1 cellular context compared by ENCODE assay signal in the genomic region with DNA sequence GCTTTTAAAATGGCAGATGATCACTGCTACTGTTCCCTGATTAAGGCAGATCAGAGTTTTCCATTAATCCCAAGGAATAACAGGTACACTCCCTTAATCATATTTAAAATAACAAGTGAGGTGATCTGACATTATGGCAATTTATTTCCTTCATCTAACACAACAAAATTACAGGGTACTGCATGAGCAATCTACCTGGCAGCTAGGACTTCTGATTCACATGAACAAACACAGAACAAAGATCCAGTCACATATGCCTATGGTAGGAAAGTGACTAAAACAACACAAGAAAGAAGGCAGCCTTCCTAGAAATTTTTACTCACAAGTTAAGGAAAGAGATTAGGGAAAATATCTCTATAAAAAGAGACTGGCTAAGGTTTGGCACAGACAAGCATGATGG.
TF ChIP-seq lines count a peak whose summit lies in the region.

No MANE protein-coding gene starts in this region.

TF ChIP-seq in GM23338, 12 proteins besides CTCF, POLR2A, EP300 and RAD21 (continued from another document):
- TF ChIP-seq, protein P1, sequence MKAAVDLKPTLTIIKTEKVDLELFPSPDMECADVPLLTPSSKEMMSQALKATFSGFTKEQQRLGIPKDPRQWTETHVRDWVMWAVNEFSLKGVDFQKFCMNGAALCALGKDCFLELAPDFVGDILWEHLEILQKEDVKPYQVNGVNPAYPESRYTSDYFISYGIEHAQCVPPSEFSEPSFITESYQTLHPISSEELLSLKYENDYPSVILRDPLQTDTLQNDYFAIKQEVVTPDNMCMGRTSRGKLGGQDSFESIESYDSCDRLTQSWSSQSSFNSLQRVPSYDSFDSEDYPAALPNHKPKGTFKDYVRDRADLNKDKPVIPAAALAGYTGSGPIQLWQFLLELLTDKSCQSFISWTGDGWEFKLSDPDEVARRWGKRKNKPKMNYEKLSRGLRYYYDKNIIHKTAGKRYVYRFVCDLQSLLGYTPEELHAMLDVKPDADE (IDR thresholded peaks at IDR 0.05): no peak
- TF ChIP-seq CREB1 (CRISPR knock-in tag; IDR thresholded peaks at IDR 0.05; ENCODE audit: low read depth) (no peak), STAT1 (IDR thresholded peaks at IDR 0.05; ENCODE audit: unreplicated experiment) (no peak), NANOG (IDR thresholded peaks at IDR 0.05; ENCODE audit: borderline replicate concordance) (no peak), ZNF114 (CRISPR knock-in tag; IDR thresholded peaks at IDR 0.05) (no peak)
- TF ChIP-seq, protein P2, sequence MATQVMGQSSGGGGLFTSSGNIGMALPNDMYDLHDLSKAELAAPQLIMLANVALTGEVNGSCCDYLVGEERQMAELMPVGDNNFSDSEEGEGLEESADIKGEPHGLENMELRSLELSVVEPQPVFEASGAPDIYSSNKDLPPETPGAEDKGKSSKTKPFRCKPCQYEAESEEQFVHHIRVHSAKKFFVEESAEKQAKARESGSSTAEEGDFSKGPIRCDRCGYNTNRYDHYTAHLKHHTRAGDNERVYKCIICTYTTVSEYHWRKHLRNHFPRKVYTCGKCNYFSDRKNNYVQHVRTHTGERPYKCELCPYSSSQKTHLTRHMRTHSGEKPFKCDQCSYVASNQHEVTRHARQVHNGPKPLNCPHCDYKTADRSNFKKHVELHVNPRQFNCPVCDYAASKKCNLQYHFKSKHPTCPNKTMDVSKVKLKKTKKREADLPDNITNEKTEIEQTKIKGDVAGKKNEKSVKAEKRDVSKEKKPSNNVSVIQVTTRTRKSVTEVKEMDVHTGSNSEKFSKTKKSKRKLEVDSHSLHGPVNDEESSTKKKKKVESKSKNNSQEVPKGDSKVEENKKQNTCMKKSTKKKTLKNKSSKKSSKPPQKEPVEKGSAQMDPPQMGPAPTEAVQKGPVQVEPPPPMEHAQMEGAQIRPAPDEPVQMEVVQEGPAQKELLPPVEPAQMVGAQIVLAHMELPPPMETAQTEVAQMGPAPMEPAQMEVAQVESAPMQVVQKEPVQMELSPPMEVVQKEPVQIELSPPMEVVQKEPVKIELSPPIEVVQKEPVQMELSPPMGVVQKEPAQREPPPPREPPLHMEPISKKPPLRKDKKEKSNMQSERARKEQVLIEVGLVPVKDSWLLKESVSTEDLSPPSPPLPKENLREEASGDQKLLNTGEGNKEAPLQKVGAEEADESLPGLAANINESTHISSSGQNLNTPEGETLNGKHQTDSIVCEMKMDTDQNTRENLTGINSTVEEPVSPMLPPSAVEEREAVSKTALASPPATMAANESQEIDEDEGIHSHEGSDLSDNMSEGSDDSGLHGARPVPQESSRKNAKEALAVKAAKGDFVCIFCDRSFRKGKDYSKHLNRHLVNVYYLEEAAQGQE (IDR thresholded peaks at IDR 0.05; ENCODE audit: unreplicated experiment): no peak
- TF ChIP-seq, protein P3, sequence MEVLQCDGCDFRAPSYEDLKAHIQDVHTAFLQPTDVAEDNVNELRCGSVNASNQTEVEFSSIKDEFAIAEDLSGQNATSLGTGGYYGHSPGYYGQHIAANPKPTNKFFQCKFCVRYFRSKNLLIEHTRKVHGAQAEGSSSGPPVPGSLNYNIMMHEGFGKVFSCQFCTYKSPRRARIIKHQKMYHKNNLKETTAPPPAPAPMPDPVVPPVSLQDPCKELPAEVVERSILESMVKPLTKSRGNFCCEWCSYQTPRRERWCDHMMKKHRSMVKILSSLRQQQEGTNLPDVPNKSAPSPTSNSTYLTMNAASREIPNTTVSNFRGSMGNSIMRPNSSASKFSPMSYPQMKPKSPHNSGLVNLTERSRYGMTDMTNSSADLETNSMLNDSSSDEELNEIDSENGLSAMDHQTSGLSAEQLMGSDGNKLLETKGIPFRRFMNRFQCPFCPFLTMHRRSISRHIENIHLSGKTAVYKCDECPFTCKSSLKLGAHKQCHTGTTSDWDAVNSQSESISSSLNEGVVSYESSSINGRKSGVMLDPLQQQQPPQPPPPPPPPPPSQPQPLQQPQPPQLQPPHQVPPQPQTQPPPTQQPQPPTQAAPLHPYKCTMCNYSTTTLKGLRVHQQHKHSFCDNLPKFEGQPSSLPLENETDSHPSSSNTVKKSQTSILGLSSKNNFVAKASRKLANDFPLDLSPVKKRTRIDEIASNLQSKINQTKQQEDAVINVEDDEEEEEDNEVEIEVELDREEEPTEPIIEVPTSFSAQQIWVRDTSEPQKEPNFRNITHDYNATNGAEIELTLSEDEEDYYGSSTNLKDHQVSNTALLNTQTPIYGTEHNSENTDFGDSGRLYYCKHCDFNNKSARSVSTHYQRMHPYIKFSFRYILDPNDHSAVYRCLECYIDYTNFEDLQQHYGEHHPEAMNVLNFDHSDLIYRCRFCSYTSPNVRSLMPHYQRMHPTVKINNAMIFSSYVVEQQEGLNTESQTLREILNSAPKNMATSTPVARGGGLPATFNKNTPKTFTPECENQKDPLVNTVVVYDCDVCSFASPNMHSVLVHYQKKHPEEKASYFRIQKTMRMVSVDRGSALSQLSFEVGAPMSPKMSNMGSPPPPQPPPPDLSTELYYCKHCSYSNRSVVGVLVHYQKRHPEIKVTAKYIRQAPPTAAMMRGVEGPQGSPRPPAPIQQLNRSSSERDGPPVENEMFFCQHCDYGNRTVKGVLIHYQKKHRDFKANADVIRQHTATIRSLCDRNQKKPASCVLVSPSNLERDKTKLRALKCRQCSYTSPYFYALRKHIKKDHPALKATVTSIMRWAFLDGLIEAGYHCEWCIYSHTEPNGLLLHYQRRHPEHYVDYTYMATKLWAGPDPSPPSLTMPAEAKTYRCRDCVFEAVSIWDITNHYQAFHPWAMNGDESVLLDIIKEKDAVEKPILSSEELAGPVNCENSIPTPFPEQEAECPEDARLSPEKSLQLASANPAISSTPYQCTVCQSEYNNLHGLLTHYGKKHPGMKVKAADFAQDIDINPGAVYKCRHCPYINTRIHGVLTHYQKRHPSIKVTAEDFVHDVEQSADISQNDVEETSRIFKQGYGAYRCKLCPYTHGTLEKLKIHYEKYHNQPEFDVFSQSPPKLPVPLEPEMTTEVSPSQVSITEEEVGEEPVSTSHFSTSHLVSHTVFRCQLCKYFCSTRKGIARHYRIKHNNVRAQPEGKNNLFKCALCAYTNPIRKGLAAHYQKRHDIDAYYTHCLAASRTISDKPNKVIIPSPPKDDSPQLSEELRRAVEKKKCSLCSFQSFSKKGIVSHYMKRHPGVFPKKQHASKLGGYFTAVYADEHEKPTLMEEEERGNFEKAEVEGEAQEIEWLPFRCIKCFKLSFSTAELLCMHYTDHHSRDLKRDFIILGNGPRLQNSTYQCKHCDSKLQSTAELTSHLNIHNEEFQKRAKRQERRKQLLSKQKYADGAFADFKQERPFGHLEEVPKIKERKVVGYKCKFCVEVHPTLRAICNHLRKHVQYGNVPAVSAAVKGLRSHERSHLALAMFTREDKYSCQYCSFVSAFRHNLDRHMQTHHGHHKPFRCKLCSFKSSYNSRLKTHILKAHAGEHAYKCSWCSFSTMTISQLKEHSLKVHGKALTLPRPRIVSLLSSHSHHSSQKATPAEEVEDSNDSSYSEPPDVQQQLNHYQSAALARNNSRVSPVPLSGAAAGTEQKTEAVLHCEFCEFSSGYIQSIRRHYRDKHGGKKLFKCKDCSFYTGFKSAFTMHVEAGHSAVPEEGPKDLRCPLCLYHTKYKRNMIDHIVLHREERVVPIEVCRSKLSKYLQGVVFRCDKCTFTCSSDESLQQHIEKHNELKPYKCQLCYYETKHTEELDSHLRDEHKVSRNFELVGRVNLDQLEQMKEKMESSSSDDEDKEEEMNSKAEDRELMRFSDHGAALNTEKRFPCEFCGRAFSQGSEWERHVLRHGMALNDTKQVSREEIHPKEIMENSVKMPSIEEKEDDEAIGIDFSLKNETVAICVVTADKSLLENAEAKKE (CRISPR knock-in tag; IDR thresholded peaks at IDR 0.05): no peak
